Comparison of ENCODE assay signal across 23 cellular contexts in the genomic region with DNA sequence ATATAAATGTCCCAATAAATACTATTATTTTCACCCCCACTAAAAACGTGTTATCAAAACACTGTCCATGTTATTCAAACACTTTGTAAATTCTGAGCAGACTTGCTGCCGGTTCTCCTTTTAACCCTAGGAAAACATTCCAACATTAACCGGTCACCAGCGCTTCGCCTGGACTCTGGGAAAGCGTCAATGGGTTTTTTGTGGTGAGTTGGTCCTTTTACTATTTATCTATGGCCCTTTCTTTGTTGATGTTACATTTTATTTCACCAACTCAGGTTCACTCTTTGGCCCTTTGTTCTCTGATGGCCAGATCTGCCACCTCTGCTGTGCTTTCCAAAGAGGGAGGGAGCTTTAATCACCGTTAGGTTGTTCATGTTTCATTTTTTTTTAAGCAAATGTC. TPM values are rescaled to one million over a fixed set of nuclear protein-coding genes. Genes with fewer than 3 reads are reported as not detected.
"Had no signal": no experiment of that assay in that cellular context is flagged by ENCODE, and none has a peak within 500 bp of the region (broad histone marks: within the 10 kb centered on the region; RNA-seq: fewer than 3 reads in every experiment).

No MANE protein-coding gene starts in this region.

- H3K4me2 ChIP-seq: KMS-11 had no signal

- H3K27ac ChIP-seq: KMS-11, RWPE1 had no signal

- H3K4me3 ChIP-seq: K562 had no signal

- FAIRE-seq: K562 had no signal

- ATAC-seq: K562, Panc1, PC-3, SK-N-SH treated with all-trans-retinoic acid at 6 μM for 48 hours had no signal

- DNase-seq: Kasumi-1; MM.1S; NCI-H1092 treated with DMSO at 0.1 percent for 48 hours; NCI-H1436; NCI-H187; NCI-H2029; NCI-H2081 treated with DMSO at 0.1 percent for 48 hours; NCI-H2171; NCI-H226; NCI-H446; NCI-H510A; NCI-H524 treated with DMSO at 0.1 percent for 48 hours; NCI-H69; NCI-H774; NK-92 treated with Interleukin-12 subunit alpha and Interleukin-12 subunit beta, amount 100 ng/mL, for 24 hours; PC-3; SHP77 had no signal

- H3K9ac ChIP-seq: KMS-11 had no signal

RNA-seq across cellular contexts. Expression of a gene that starts 4.1 kb away (rescaled TPM):
- total RNA-seq: OCI-LY7 had no signal
- polyA plus RNA-seq: K562 had no signal
